In genomic region chr20:53829086-53829703, GRCh38 we compare ENCODE assay signal across 8 cellular contexts.
A peak's percentile ranks its signal among the peaks of the same experiment; 100 is the strongest.
DNase-seq lines count a peak whose midpoint lies in the region; ATAC-seq, FAIRE-seq and TF ChIP-seq lines count a peak whose summit lies in the region.

No MANE protein-coding gene starts in this region.

- peak; percentile 38; the same call in 1 of the 2 replicates for TF ChIP-seq EP300 in K562 (IDR thresholded peaks at IDR 0.05; ENCODE audit: low read length)

- H3K27ac ChIP-seq in K562 (ENCODE audit: extremely low read depth, low read depth, low read length) (peak overlapping the region; percentile 79), subcutaneous abdominal adipose tissue (ENCODE audit: low read depth, low read length) (peak overlapping the region; percentile 95)

- intact Hi-C loops in K562 (cut with micrococcal nuclease) = no loop called here
- intact Hi-C loops in left colon (cut with DNase I, micrococcal nuclease) = loop anchor here in 1 of 2 donors (5.0 kb wide), 1 partner anchor 252 kb away; no protein-coding TSS in a partner anchor

- CTCF ChIA-PET in K562 (lab: Yijun Ruan, JAX; ENCODE audit: low intra/inter-chr PET ratio) = no interaction called here

- no peaks in the 10 kb centered on the region for H3K36me3 ChIP-seq in K562 (ENCODE audit: control insufficient read depth, insufficient read depth, low read length)
- H3K36me3 ChIP-seq in subcutaneous abdominal adipose tissue (ENCODE audit: control insufficient read depth in 5 of 5, insufficient read depth in 5 of 5, low read length in 5 of 5) = no peaks in the 10 kb centered on the region

- no peaks in the 10 kb centered on the region for H3K9me1 ChIP-seq in K562 (ENCODE audit: control insufficient read depth, insufficient read depth, low read length)

- H3K9ac ChIP-seq in K562 (ENCODE audit: insufficient read depth in 1 of 2, low read depth in 2 of 2, low read length in 2 of 2) = peak overlapping the region in 1 of 2 experiments; percentile 70; a peak in 2 of 4 replicates
- peak overlapping the region; percentile 29 to 70 (median 70) for H3K9ac ChIP-seq in subcutaneous abdominal adipose tissue (ENCODE audit: low read length in 5 of 5)

- H3K9me3 ChIP-seq in K562 (replicated peaks; ENCODE audit: control insufficient read depth, insufficient read depth, low read depth, low read length) = no peaks in the 10 kb centered on the region
- H3K9me3 ChIP-seq in subcutaneous abdominal adipose tissue (ENCODE audit: control insufficient read depth in 5 of 5, low read length in 5 of 5) = no peaks in the 10 kb centered on the region

- TF ChIP-seq POLR2A in K562 (conservative IDR thresholded peaks at IDR 0.05) = peak; percentile 58

- H3K27me3 ChIP-seq in K562 (ENCODE audit: control insufficient read depth in 2 of 2, insufficient read depth in 2 of 2, low read length in 2 of 2) (no peaks in the 10 kb centered on the region), subcutaneous abdominal adipose tissue (ENCODE audit: control insufficient read depth in 5 of 5, insufficient read depth in 4 of 5, low read length in 5 of 5) (no peaks in the 10 kb centered on the region)

- peak overlapping the region; percentile 71 for H3K4me2 ChIP-seq in K562 (ENCODE audit: insufficient read depth, low read length)

- WGBS in K562 (ENCODE audit: insufficient coverage, low coverage, missing lambda C conversion rate) = 1% methylated on average over 9 of the region's 9 CpGs

- H4K20me1 ChIP-seq in K562 (replicated peaks; ENCODE audit: control insufficient read depth, insufficient read depth, low read length) = no peaks in the 10 kb centered on the region

- H3K4me3 ChIP-seq in K562 (peak overlapping the region; percentile 4; the same call in 1 of the 2 replicates), subcutaneous abdominal adipose tissue (ENCODE audit: low read depth in 1 of 5, low read length in 5 of 5) (peak overlapping the region; percentile 45 to 67 (median 56))

- BruUV-seq in K562 (replicated peaks; lab: Mats Ljungman, UMichigan) = no TSS peak

- POLR2A ChIA-PET in K562 (lab: Yijun Ruan, JAX) = interaction anchor here (0.6 to 1.5 kb wide), 2 partner anchors 35 to 229 kb away, joined by 3 read pairs; no protein-coding TSS in a partner anchor

- ATAC-seq in K562 (peak; percentile 78), left colon (peak; percentile 63), GM19455 (IDR thresholded peaks at IDR 0.05; ENCODE audit: unreplicated experiment) (no peak)

- peak; percentile 90 for DNase-seq in COLO829 (ENCODE audit: low spot score)
- peak; percentile 99 for DNase-seq in M059J (ENCODE audit: low read depth)
- DNase-seq in K562 (ENCODE audit: extremely low read depth in 1 of 4, low spot score in 3 of 4) = peak; percentile 27 to 65 (median 44)
- DNase-seq in left colon = no peak
- DNase-seq in NCI-H1436 (lab: John Stamatoyannopoulos, UW) = no peak
- DNase-seq in NCI-H446 (lab: John Stamatoyannopoulos, UW) = no peak

- peak overlapping the region; percentile 97 for H2AFZ ChIP-seq in K562 (ENCODE audit: low read depth, low read length)

- no peak for TF ChIP-seq CTCF in K562 (IDR thresholded peaks at IDR 0.05 in 2 of 3, conservative IDR thresholded peaks at IDR 0.05 in 1 of 3; ENCODE audit: insufficient read depth in 2 of 3, low read depth in 1 of 3, low read length in 3 of 3)

- in situ Hi-C loops in K562 (cut with MboI) = no loop called here

- no peaks in the 10 kb centered on the region for H3K79me2 ChIP-seq in K562 (ENCODE audit: control insufficient read depth, insufficient read depth, low read length)

- FAIRE-seq in K562 (lab: Jason Lieb, UNC) = peak; percentile 37

- TF ChIP-seq RAD21 in K562 (CRISPR knock-in tag; conservative IDR thresholded peaks at IDR 0.05 in 1 of 2, IDR thresholded peaks at IDR 0.05 in 1 of 2) = no peak

- peaks cover 0 to 20% of the 10 kb centered on the region in 2 experiments; a peak in 2 of 5 replicates for H3K4me1 ChIP-seq in K562 (replicated peaks in 1 of 2; ENCODE audit: control insufficient read depth in 2 of 2, insufficient read depth in 2 of 2, low read length in 2 of 2)
- H3K4me1 ChIP-seq in subcutaneous abdominal adipose tissue (ENCODE audit: control insufficient read depth in 5 of 5, insufficient read depth in 5 of 5, low read length in 5 of 5) = peaks cover 0 to 32% (median 27%) of the 10 kb centered on the region in 5 donors

TF ChIP-seq in K562, 482 proteins besides CTCF, POLR2A, EP300 and RAD21 (continues in another document):
- 0 out of 2 replicates have a peak, but pooled peaks have one; percentile 11 for TF ChIP-seq DPF2 (IDR thresholded peaks at IDR 0.05)
- TF ChIP-seq ZNF584 (CRISPR knock-in tag; IDR thresholded peaks at IDR 0.05; ENCODE audit: low read depth) = 0 out of 2 replicates have a peak, but pooled peaks have one; percentile 56
- no peak for TF ChIP-seq TGIF2 (CRISPR knock-in tag; IDR thresholded peaks at IDR 0.05)
- TF ChIP-seq HDAC8 (tag; IDR thresholded peaks at IDR 0.05) = no peak
- no peak for TF ChIP-seq BHLHE40 (IDR thresholded peaks at IDR 0.05; ENCODE audit: low read length)
- no peak for TF ChIP-seq U2AF1 (optimal IDR thresholded peaks at IDR 0.05; ENCODE audit: low read depth, low read length)
- no peak for TF ChIP-seq MYC (IDR thresholded peaks at IDR 0.05; ENCODE audit: low read depth, low read length)
- no peak for TF ChIP-seq MYC (CRISPR knock-in tag; IDR thresholded peaks at IDR 0.05; ENCODE audit: borderline replicate concordance, low read depth)
- TF ChIP-seq HDAC1 (IDR thresholded peaks at IDR 0.05) = 0 out of 4 replicates have a peak, but pooled peaks of 1 of the 2 experiments have one; percentile 34
- no peak for TF ChIP-seq SIRT6 (IDR thresholded peaks at IDR 0.05; ENCODE audit: low read depth, low read length)
- no peak; the same call in 1 of the 2 replicates for TF ChIP-seq L3MBTL2 (IDR thresholded peaks at IDR 0.05)
- no peak for TF ChIP-seq THAP7 (CRISPR knock-in tag; IDR thresholded peaks at IDR 0.05)
- TF ChIP-seq ZKSCAN1 (IDR thresholded peaks at IDR 0.05; ENCODE audit: low read depth, low read length) = no peak
- no peak for TF ChIP-seq NFXL1 (CRISPR knock-in tag; IDR thresholded peaks at IDR 0.05)
- no peak for TF ChIP-seq PYGO2 (tag; IDR thresholded peaks at IDR 0.05)
- no peak for TF ChIP-seq CBX8 (IDR thresholded peaks at IDR 0.05; ENCODE audit: borderline replicate concordance, extremely low read depth, low read depth, low read length, poor library complexity, severe bottlenecking)
- peak; percentile 52 for TF ChIP-seq RBFOX2 (IDR thresholded peaks at IDR 0.05; ENCODE audit: low read depth, low read length)
- no peak for TF ChIP-seq GTF2E2 (tag; IDR thresholded peaks at IDR 0.05)
- no peak for TF ChIP-seq ZFP1 (CRISPR knock-in tag; IDR thresholded peaks at IDR 0.05)
- TF ChIP-seq BRD4 (IDR thresholded peaks at IDR 0.05) = no peak; the same call in 1 of the 2 replicates
- no peak for TF ChIP-seq HNRNPH1 (optimal IDR thresholded peaks at IDR 0.05; ENCODE audit: low read depth, low read length)
- TF ChIP-seq ZNF347 (CRISPR knock-in tag; IDR thresholded peaks at IDR 0.05; ENCODE audit: low read depth) = no peak
- peak; percentile 35 for TF ChIP-seq POLR2B (IDR thresholded peaks at IDR 0.05; ENCODE audit: low read depth, partially characterized antibody)
- no peak for TF ChIP-seq TCFL5 (CRISPR knock-in tag; conservative IDR thresholded peaks at IDR 0.05)
- TF ChIP-seq ZNF140 (CRISPR knock-in tag; IDR thresholded peaks at IDR 0.05) = no peak
- TF ChIP-seq NCOA2 (IDR thresholded peaks at IDR 0.05; ENCODE audit: partially characterized antibody in 2 of 2) = peak in 1 of 2 experiments; percentile 34
- no peak for TF ChIP-seq ZNF217 (CRISPR knock-in tag; IDR thresholded peaks at IDR 0.05)
- TF ChIP-seq PRMT5 (CRISPR knock-in tag; IDR thresholded peaks at IDR 0.05) = no peak
- no peak for TF ChIP-seq POLR2G (IDR thresholded peaks at IDR 0.05; ENCODE audit: low read depth, low read length)
- TF ChIP-seq REST (CRISPR knock-in tag; IDR thresholded peaks at IDR 0.05; ENCODE audit: low read depth) = no peak
- TF ChIP-seq SMAD3 (CRISPR knock-in tag; conservative IDR thresholded peaks at IDR 0.05) = no peak
- TF ChIP-seq BRCA1 (IDR thresholded peaks at IDR 0.05) = no peak
- no peak for TF ChIP-seq BRCA1 (CRISPR knock-in tag; IDR thresholded peaks at IDR 0.05)
- TF ChIP-seq NRF1 (conservative IDR thresholded peaks at IDR 0.05 in 1 of 2, IDR thresholded peaks at IDR 0.05 in 1 of 2) = no peak

Comparison
In these comparisons a context has a peak if more than half of its experiments do, and no peak if none do; other contexts are left out.
1. DNase-seq: peak in COLO829 (single experiment), M059J (single experiment) and K562 (4 of 4); none in left colon (0 of 2), NCI-H1436 (single experiment) and NCI-H446 (0 of 2).